ENCODE assay signal across 1 cellular context in genomic region chr4:88159137-88159725, GRCh38.
TF ChIP-seq lines count a peak whose summit lies in the region.

No MANE protein-coding gene starts in this region.

TF ChIP-seq in H1, 55 proteins besides CTCF, POLR2A, EP300 and RAD21 (continued from another document):
- TF ChIP-seq USF2 (IDR thresholded peaks at IDR 0.05; ENCODE audit: low read length) (no peak), KDM1A (IDR thresholded peaks at IDR 0.05; ENCODE audit: borderline replicate concordance, low read length) (no peak), TAF7 (optimal IDR thresholded peaks at IDR 0.05; ENCODE audit: borderline replicate concordance, low read depth, low read length) (no peak), KDM4A (IDR thresholded peaks at IDR 0.05; ENCODE audit: low read depth, low read length, severe bottlenecking) (no peak), SIRT6 (IDR thresholded peaks at IDR 0.05; ENCODE audit: low read length) (no peak), BRCA1 (IDR thresholded peaks at IDR 0.05; ENCODE audit: low read depth, low read length) (no peak)
